In genomic region chr5:74063346-74063745, GRCh38 we compare ENCODE assay signal across 14 cellular contexts.
"Had no signal": no experiment of that assay in that cellular context is flagged by ENCODE, and none has a peak within 500 bp of the region (broad histone marks: within the 10 kb centered on the region; RNA-seq: fewer than 3 reads in every experiment).

No MANE protein-coding gene starts in this region.

- H3K79me2 ChIP-seq: parathyroid adenoma had no signal

- H3K27ac ChIP-seq: parathyroid adenoma, tibial artery, uterus, WERI-Rb-1 had no signal

- ATAC-seq: activated CD4-positive, alpha-beta T cell treated with anti-CD3 and anti-CD28 coated beads for 36 hours; esophagus mucosa; left lobe of liver; stimulated activated effector memory CD8-positive, alpha-beta T cell treated with anti-CD3 and anti-CD28 coated beads, Interleukin-12 subunit alpha, Interleukin-12 subunit beta, amount 100 ng/mL, for 72 hours; T-cell had no signal

- H3K4me3 ChIP-seq: tibial artery, uterus had no signal

- H3K4me1 ChIP-seq: uterus had no signal

- H3K9ac ChIP-seq: parathyroid adenoma had no signal

- H3K9me3 ChIP-seq: tibial artery, uterus had no signal

- H2AFZ ChIP-seq: parathyroid adenoma had no signal

- H3K36me3 ChIP-seq: tibial artery, uterus, WERI-Rb-1 had no signal

- H3K27me3 ChIP-seq: tibial artery, uterus had no signal

- DNase-seq: activated CD4-positive, alpha-beta memory T cell treated with anti-CD3 and anti-CD28 coated beads, Interleukin-2, amount 10 ng/mL, durations not matched to agents 7 days and 5 days; activated CD4-positive, alpha-beta T cell treated with anti-CD3 and anti-CD28 coated beads for 36 hours; activated CD8-positive, alpha-beta memory T cell treated with anti-CD3 and anti-CD28 coated beads, Interleukin-2, amount 50 U/mL, for 4 hours; activated naive CD4-positive, alpha-beta T cell; endodermal cell; small intestine; T-cell; tibial artery; uterus; WERI-Rb-1 had no signal
